Comparison of ENCODE assay signal across 8 cellular contexts in the genomic region with DNA sequence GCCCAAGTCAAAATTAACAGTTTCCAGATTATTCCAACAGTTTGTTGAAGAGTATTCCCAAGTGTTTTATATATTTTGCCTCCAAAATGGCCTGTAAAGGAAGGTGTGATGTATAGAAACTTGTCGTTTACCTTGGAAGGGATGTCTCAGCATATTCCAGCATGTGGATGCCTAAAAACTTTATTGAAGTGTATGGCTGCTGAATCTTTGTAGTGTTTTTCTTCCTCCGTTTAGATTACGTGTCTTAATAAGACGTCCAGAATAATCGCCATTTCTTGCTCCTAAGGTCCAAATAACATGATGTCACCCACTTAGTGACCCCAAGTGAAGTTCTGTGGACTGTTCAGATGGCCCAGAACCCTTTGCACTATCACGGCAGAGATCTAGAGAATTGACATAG.
"Had no signal": no experiment of that assay in that cellular context is flagged by ENCODE, and none has a peak within 500 bp of the region (broad histone marks: within the 10 kb centered on the region; RNA-seq: fewer than 3 reads in every experiment).

No MANE protein-coding gene starts in this region.

- FAIRE-seq: G401.6, GM12878, GM12891, GM12892, GM18507, GM19239 had no signal

- DNase-seq: GDM1, GF-D8 had no signal

- ATAC-seq: GM12878 had no signal

- H3K4me3 ChIP-seq: GM12878 had no signal
